Comparison of ENCODE assay signal across 1 cellular context in the genomic region with DNA sequence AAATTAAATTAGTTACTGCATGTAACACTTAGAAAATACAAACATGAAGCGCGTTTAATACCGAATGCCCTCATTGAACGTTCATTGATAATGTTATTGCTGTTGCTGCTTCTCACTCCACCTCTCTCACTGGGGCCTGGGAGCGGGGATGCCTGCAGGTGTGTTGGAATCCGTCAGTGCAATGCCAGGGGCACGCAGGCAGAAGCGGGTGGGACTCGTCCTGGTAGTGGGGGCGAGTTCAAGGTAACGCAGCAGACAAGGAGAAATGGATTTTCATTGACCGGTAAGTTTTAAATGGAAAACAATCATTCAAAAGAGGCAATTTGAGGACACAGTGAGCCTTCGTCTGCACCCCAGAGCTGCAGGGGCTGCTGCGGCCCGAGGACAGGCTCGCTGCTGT.
TF ChIP-seq lines count a peak whose summit lies in the region.

No MANE protein-coding gene starts in this region.

TF ChIP-seq in H1, 55 proteins besides CTCF, POLR2A, EP300 and RAD21 (continued from another document):
- TF ChIP-seq TAF1 (IDR thresholded peaks at IDR 0.05; ENCODE audit: low read depth, low read length), result no peak
- TF ChIP-seq BCL11A (IDR thresholded peaks at IDR 0.05; ENCODE audit: low read depth in 2 of 2, low read length in 2 of 2), result no peak
- no peak for TF ChIP-seq SRF (IDR thresholded peaks at IDR 0.05; ENCODE audit: low read depth, low read length)
- TF ChIP-seq BACH1 (IDR thresholded peaks at IDR 0.05; ENCODE audit: low read length), result no peak
- TF ChIP-seq, protein P1, sequence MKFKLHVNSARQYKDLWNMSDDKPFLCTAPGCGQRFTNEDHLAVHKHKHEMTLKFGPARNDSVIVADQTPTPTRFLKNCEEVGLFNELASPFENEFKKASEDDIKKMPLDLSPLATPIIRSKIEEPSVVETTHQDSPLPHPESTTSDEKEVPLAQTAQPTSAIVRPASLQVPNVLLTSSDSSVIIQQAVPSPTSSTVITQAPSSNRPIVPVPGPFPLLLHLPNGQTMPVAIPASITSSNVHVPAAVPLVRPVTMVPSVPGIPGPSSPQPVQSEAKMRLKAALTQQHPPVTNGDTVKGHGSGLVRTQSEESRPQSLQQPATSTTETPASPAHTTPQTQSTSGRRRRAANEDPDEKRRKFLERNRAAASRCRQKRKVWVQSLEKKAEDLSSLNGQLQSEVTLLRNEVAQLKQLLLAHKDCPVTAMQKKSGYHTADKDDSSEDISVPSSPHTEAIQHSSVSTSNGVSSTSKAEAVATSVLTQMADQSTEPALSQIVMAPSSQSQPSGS (IDR thresholded peaks at IDR 0.05; ENCODE audit: low read length), result no peak
- no peak for TF ChIP-seq FOSL1 (IDR thresholded peaks at IDR 0.05; ENCODE audit: insufficient read depth, low read depth, low read length)
- no peak for TF ChIP-seq KDM1A (IDR thresholded peaks at IDR 0.05; ENCODE audit: borderline replicate concordance, low read length)
- no peak for TF ChIP-seq MAX (IDR thresholded peaks at IDR 0.05)
- no peak for TF ChIP-seq SIN3A (conservative IDR thresholded peaks at IDR 0.05 in 1 of 2, IDR thresholded peaks at IDR 0.05 in 1 of 2; ENCODE audit: low read depth in 1 of 2, low read length in 2 of 2)
- TF ChIP-seq NANOG (IDR thresholded peaks at IDR 0.05; ENCODE audit: insufficient read depth, low read depth, low read length, poor library complexity, severe bottlenecking), result no peak
